In genomic region chr19:37999309-38000213, GRCh38 we compare ENCODE assay signal across 9 cellular contexts.
A peak's percentile ranks its signal among the peaks of the same experiment; 100 is the strongest.
DNase-seq lines count a peak whose midpoint lies in the region; ATAC-seq and TF ChIP-seq lines count a peak whose summit lies in the region.
"Had no signal": no experiment of that assay in that cellular context is flagged by ENCODE, and none has a peak within 500 bp of the region (broad histone marks: within the 10 kb centered on the region; RNA-seq: fewer than 3 reads in every experiment).

No MANE protein-coding gene starts in this region.

- H3K27ac Mint-ChIP-seq in stimulated activated naive CD8-positive, alpha-beta T cell treated with anti-CD3 and anti-CD28 coated beads, Interleukin-15, Interleukin-2, amounts not matched to agents 100 ng/mL and 50 ng/mL, for 24 hours = peak overlapping the region; percentile 31
- peak overlapping the region in 1 of 2 donors; percentile 54 for H3K27ac Mint-ChIP-seq in stimulated activated naive CD8-positive, alpha-beta T cell treated with anti-CD3 and anti-CD28 coated beads, Interleukin-15, amount 100 ng/mL, for 72 hours

- intact Hi-C loops in right lobe of liver (cut with DNase I) = no loop called here

- no peak for ATAC-seq in stimulated activated naive CD8-positive, alpha-beta T cell treated with anti-CD3 and anti-CD28 coated beads, Interleukin-15, amount 100 ng/mL, for 72 hours
- peak; percentile 45 to 58 (median 46) for ATAC-seq in right lobe of liver
- no peak for ATAC-seq in GM18858 (IDR thresholded peaks at IDR 0.05; ENCODE audit: unreplicated experiment)

- 71% methylated on average over 8 of the region's 20 CpGs for WGBS in right lobe of liver (ENCODE audit: insufficient coverage, low coverage, low lambda C conversion rate, missing lambda C conversion rate)

- peaks cover 2% of the 10 kb centered on the region for H3K36me3 Mint-ChIP-seq in stimulated activated naive CD8-positive, alpha-beta T cell treated with anti-CD3 and anti-CD28 coated beads, Interleukin-15, Interleukin-2, amounts not matched to agents 100 ng/mL and 50 ng/mL, for 24 hours (ENCODE audit: low read depth)

- H3K27me3 ChIP-seq in right lobe of liver = no peaks in the 10 kb centered on the region

- no peaks in the 10 kb centered on the region for H3K36me3 ChIP-seq in right lobe of liver

- H3K4me3 Mint-ChIP-seq in stimulated activated naive CD8-positive, alpha-beta T cell treated with anti-CD3 and anti-CD28 coated beads, Interleukin-15, Interleukin-2, amounts not matched to agents 100 ng/mL and 50 ng/mL, for 24 hours = no peak overlapping the region
- H3K4me3 Mint-ChIP-seq in stimulated activated naive CD8-positive, alpha-beta T cell treated with anti-CD3 and anti-CD28 coated beads, Interleukin-15, amount 100 ng/mL, for 72 hours = no peak overlapping the region

- H3K27ac ChIP-seq in right lobe of liver = peak overlapping the region in 1 of 3 donors; percentile 28

- H3K4me1 ChIP-seq in right lobe of liver = peaks cover 0 to 4% (median 0%) of the 10 kb centered on the region in 4 donors

- no peak for TF ChIP-seq CTCF in right lobe of liver (IDR thresholded peaks at IDR 0.05)

- TF ChIP-seq POLR2A in right lobe of liver (IDR thresholded peaks at IDR 0.05) = no peak

- no peak overlapping the region for H3K4me3 ChIP-seq in right lobe of liver

- H3K9me3 ChIP-seq in right lobe of liver = no peaks in the 10 kb centered on the region

- no peaks in the 10 kb centered on the region for H3K27me3 Mint-ChIP-seq in stimulated activated naive CD8-positive, alpha-beta T cell treated with anti-CD3 and anti-CD28 coated beads, Interleukin-15, Interleukin-2, amounts not matched to agents 100 ng/mL and 50 ng/mL, for 24 hours
- H3K27me3 Mint-ChIP-seq in stimulated activated naive CD8-positive, alpha-beta T cell treated with anti-CD3 and anti-CD28 coated beads, Interleukin-15, amount 100 ng/mL, for 72 hours = no peaks in the 10 kb centered on the region

- peaks cover 34% of the 10 kb centered on the region for H3K4me1 Mint-ChIP-seq in stimulated activated naive CD8-positive, alpha-beta T cell treated with anti-CD3 and anti-CD28 coated beads, Interleukin-15, Interleukin-2, amounts not matched to agents 100 ng/mL and 50 ng/mL, for 24 hours (ENCODE audit: low read depth)
- H3K4me1 Mint-ChIP-seq in stimulated activated naive CD8-positive, alpha-beta T cell treated with anti-CD3 and anti-CD28 coated beads, Interleukin-15, amount 100 ng/mL, for 72 hours = peaks cover 18% of the 10 kb centered on the region

- no peak for DNase-seq in stimulated activated naive CD8-positive, alpha-beta T cell treated with anti-CD3 and anti-CD28 coated beads, Interleukin-15, amount 100 ng/mL, for 72 hours
- DNase-seq in dedifferentiated amniotic fluid mesenchymal stem cell (ENCODE audit: extremely low spot score) = peak; percentile 91
- DNase-seq in right lobe of liver = no peak
- DNase-seq in DMS53 treated with DMSO at 0.1 percent for 48 hours (lab: John Stamatoyannopoulos, UW; ENCODE audit: unreplicated experiment) = no peak
- DNase-seq in SKM-1 (lab: John Stamatoyannopoulos, UW; ENCODE audit: unreplicated experiment) = no peak
- no peak for DNase-seq in activated CD4-positive, CD25-positive, alpha-beta regulatory T cell (lab: John Stamatoyannopoulos, UW)
- DNase-seq: stimulated activated CD4-positive, alpha-beta T cell treated with anti-CD3 and anti-CD28 coated beads, Interleukin-4, amount 100 ng/mL, for 1 hour had no signal

- no peaks in the 10 kb centered on the region for H3K9me3 Mint-ChIP-seq in stimulated activated naive CD8-positive, alpha-beta T cell treated with anti-CD3 and anti-CD28 coated beads, Interleukin-15, Interleukin-2, amounts not matched to agents 100 ng/mL and 50 ng/mL, for 24 hours
- no peaks in the 10 kb centered on the region for H3K9me3 Mint-ChIP-seq in stimulated activated naive CD8-positive, alpha-beta T cell treated with anti-CD3 and anti-CD28 coated beads, Interleukin-15, amount 100 ng/mL, for 72 hours

Comparison
In these comparisons a context has a peak if more than half of its experiments do, and no peak if none do; other contexts are left out.
1. ATAC-seq: peak in right lobe of liver (4 of 4); none in stimulated activated naive CD8-positive, alpha-beta T cell treated with anti-CD3 and anti-CD28 coated beads, Interleukin-15, amount 100 ng/mL, for 72 hours (single experiment) and GM18858 (single experiment).